ENCODE assay signal across 1 cellular context in the genomic region with DNA sequence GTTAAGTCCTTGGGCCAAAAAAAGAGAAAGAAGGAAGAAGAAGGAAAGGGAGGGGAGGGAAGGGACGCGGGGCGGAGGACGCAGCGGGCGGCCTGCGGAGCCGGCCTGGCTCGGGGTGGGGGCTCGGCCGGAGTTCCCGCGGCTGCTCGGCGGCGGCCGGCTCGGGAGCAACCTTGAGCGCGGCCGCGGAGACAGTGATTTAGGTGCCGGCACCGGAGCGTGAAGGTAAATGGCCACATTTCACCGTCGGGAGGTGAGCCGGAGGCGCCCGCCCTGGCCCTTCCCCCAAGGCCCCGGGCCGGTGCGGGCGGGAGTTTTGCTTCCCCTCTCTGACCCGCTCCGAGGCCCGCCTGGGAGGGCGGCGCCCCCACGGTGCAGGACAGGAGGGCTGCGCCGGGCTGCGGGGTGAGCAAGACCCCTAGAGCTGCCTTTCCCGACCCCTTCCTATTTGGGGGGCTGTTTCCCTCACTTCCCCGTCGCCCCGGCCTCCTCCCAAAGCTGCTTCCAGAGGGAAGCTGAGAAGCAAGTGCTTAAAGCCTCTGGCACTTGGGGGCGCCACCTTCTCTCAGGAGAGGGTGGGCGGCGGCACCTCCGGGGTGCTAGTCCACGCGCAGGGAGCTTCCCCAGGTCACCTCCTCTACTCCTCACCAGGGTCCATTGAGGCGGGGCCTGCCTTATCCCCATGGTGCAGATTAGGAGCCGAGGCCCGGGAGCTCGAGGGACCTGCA.
TF ChIP-seq lines count a peak whose summit lies in the region.

No MANE protein-coding gene starts in this region.

TF ChIP-seq in IMR-90, 13 proteins besides CTCF, POLR2A, EP300 and RAD21:
- TF ChIP-seq BHLHE40 (IDR thresholded peaks at IDR 0.05; ENCODE audit: low read depth, low read length) (no peak), MAFK (IDR thresholded peaks at IDR 0.05; ENCODE audit: low read depth, low read length) (no peak), NFE2L2 (IDR thresholded peaks at IDR 0.05; ENCODE audit: low read depth, low read length) (no peak), RFX5 (IDR thresholded peaks at IDR 0.05; ENCODE audit: low read depth, low read length) (no peak), MAZ (IDR thresholded peaks at IDR 0.05; ENCODE audit: borderline replicate concordance, low read depth, low read length) (no peak; the same call in 1 of the 2 replicates), CHD1 (IDR thresholded peaks at IDR 0.05; ENCODE audit: low read depth, low read length) (no peak), RCOR1 (IDR thresholded peaks at IDR 0.05; ENCODE audit: insufficient replicate concordance, low read length) (no peak), FOS (IDR thresholded peaks at IDR 0.05; ENCODE audit: low read depth, low read length) (no peak), SMC3 (IDR thresholded peaks at IDR 0.05; ENCODE audit: low read depth, low read length) (no peak)
- TF ChIP-seq, protein P1, sequence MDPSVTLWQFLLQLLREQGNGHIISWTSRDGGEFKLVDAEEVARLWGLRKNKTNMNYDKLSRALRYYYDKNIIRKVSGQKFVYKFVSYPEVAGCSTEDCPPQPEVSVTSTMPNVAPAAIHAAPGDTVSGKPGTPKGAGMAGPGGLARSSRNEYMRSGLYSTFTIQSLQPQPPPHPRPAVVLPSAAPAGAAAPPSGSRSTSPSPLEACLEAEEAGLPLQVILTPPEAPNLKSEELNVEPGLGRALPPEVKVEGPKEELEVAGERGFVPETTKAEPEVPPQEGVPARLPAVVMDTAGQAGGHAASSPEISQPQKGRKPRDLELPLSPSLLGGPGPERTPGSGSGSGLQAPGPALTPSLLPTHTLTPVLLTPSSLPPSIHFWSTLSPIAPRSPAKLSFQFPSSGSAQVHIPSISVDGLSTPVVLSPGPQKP (IDR thresholded peaks at IDR 0.05; ENCODE audit: borderline replicate concordance, low read depth, low read length): no peak
